24 cellular contexts compared by ENCODE assay signal in genomic region chr14:89965839-89966238, GRCh38. TPM values are rescaled to one million over a fixed set of nuclear protein-coding genes. Genes with fewer than 3 reads are reported as not detected.
DNase-seq lines count a peak whose midpoint lies in the region; ATAC-seq and TF ChIP-seq lines count a peak whose summit lies in the region.
"Had no signal": no experiment of that assay in that cellular context is flagged by ENCODE, and none has a peak within 500 bp of the region (broad histone marks: within the 10 kb centered on the region; RNA-seq: fewer than 3 reads in every experiment).

No MANE protein-coding gene starts in this region.

- no peak overlapping the region for H3K27ac ChIP-seq in IMR-90 (ENCODE audit: insufficient read depth, low read length)
- H3K27ac ChIP-seq in osteoblast (ENCODE audit: low read depth, low read length), result peak overlapping the region; percentile 31
- H3K27ac ChIP-seq in heart right ventricle, result no peak overlapping the region
- H3K27ac ChIP-seq: BLaER1 treated with 17β-estradiol and CSF1 and Interleukin-3, amounts not matched to agents 10 nM and 100 nM had no signal

- no peak overlapping the region for H3K14ac ChIP-seq in IMR-90 (replicated peaks; ENCODE audit: low read depth, low read length)

- H2AK9ac ChIP-seq in IMR-90 (replicated peaks; ENCODE audit: low read depth, low read length, poor library complexity), result no peak overlapping the region

- H3K79me2 ChIP-seq in osteoblast (ENCODE audit: insufficient read depth, low read length), result peaks cover 30% of the 10 kb centered on the region

- H2BK5ac ChIP-seq in IMR-90 (ENCODE audit: low read depth, low read length, poor library complexity, severe bottlenecking), result no peak overlapping the region

- dilution Hi-C loops in IMR-90 (cut with HindIII; ENCODE audit: low sequenced_read_pairs, unreplicated experiment), result no loop called here

- TF ChIP-seq CTCF in IMR-90 (conservative IDR thresholded peaks at IDR 0.05; ENCODE audit: low read depth, low read length) (no peak), osteoblast (IDR thresholded peaks at IDR 0.05; ENCODE audit: extremely low read depth, low read depth, low read length) (no peak), heart right ventricle (IDR thresholded peaks at IDR 0.05) (no peak)

- no peak for TF ChIP-seq RAD21 in IMR-90 (IDR thresholded peaks at IDR 0.05; ENCODE audit: low read length)

- H3K9me1 ChIP-seq in IMR-90 (ENCODE audit: insufficient read depth, low read length), result peaks cover 13% of the 10 kb centered on the region

- intact Hi-C loops in activated CD4-positive, alpha-beta T cell treated with anti-CD3 and anti-CD28 coated beads for 36 hours (cut with DNase I, micrococcal nuclease), result no loop called here
- intact Hi-C loops in IMR-90 (cut with micrococcal nuclease) (no loop called here), heart right ventricle (cut with DNase I) (no loop called here)
- intact Hi-C loops in activated T-helper 2 cell treated with anti-CD3 and anti-CD28 coated beads, Interferon-gamma antibody, Interleukin-2, Interleukin-4, amounts not matched to agents 10 μg/mL and 5 μg/mL and 100 μg/mL, durations not matched to agents 14 hours and 24 hours and 36 hours (cut with micrococcal nuclease), result no loop called here

- H4K5ac ChIP-seq in IMR-90 (ENCODE audit: low read depth, low read length), result no peak overlapping the region

- peaks cover 42% of the 10 kb centered on the region for H3K4me1 Mint-ChIP-seq in activated CD4-positive, alpha-beta T cell treated with anti-CD3 and anti-CD28 coated beads for 36 hours
- peaks cover 25% of the 10 kb centered on the region for H3K4me1 Mint-ChIP-seq in activated T-helper 2 cell treated with anti-CD3 and anti-CD28 coated beads, Interferon-gamma antibody, Interleukin-2, Interleukin-4, amounts not matched to agents 10 μg/mL and 5 μg/mL and 100 μg/mL, durations not matched to agents 14 hours and 24 hours and 36 hours (ENCODE audit: low read depth)

- H2AK5ac ChIP-seq in IMR-90 (ENCODE audit: low read depth, low read length), result no peak overlapping the region

- in situ Hi-C loops in IMR-90 (cut with MboI; ENCODE audit: low sequenced_read_pairs), result no loop called here

- no peak overlapping the region for H4K91ac ChIP-seq in IMR-90 (ENCODE audit: insufficient read depth, low read depth, low read length)

- no peak for ATAC-seq in activated CD4-positive, alpha-beta T cell treated with anti-CD3 and anti-CD28 coated beads for 36 hours
- peak; percentile 62; the same call in 1 of the 2 replicates for ATAC-seq in IMR-90 (ENCODE audit: low read depth)
- no peak for ATAC-seq in HG02678 (IDR thresholded peaks at IDR 0.05; ENCODE audit: unreplicated experiment)
- no peak for ATAC-seq in heart right ventricle
- ATAC-seq: HCT116 had no signal

- no peak overlapping the region for H4K8ac ChIP-seq in IMR-90 (ENCODE audit: low read depth in 2 of 2, low read length in 2 of 2)

- no peak overlapping the region for H3K9ac ChIP-seq in IMR-90 (ENCODE audit: low read depth, low read length)
- H3K9ac ChIP-seq: BLaER1 treated with 17β-estradiol and CSF1 and Interleukin-3, amounts not matched to agents 10 nM and 100 nM had no signal

- peaks cover 38 to 47% of the 10 kb centered on the region in 2 experiments for H3K79me1 ChIP-seq in IMR-90 (ENCODE audit: low read depth in 1 of 2, low read length in 2 of 2)

- DNase-seq in activated CD4-positive, alpha-beta T cell treated with anti-CD3 and anti-CD28 coated beads for 36 hours, result no peak
- DNase-seq in activated CD4-positive, alpha-beta T cell treated with anti-CD3 and anti-CD28 coated beads for 4 hours, result no peak
- DNase-seq in IMR-90 (peak; percentile 30), osteoblast (ENCODE audit: insufficient read length, low spot score, missing footprints) (peak; percentile 57), heart right ventricle (no peak)
- DNase-seq in activated T-helper 2 cell treated with anti-CD3 and anti-CD28 coated beads, Interferon-gamma antibody, Interleukin-2, Interleukin-4, amounts not matched to agents 10 μg/mL and 5 μg/mL and 100 μg/mL, durations not matched to agents 14 hours and 24 hours and 36 hours (ENCODE audit: low spot score), result no peak
- DNase-seq: 8988T; Calu3; CD4-positive, alpha-beta memory T cell; DMS153; GOT3; Karpas-422; MV-4-11; NCI-H1105 treated with DMSO at 0.1 percent for 48 hours; NCI-H2081 treated with DMSO at 0.1 percent for 48 hours; NCI-H2171 treated with DMSO at 0.1 percent for 48 hours; NCI-H446 treated with DMSO at 0.1 percent for 48 hours; NCI-H526 treated with DMSO at 0.1 percent for 48 hours; OCI-M1; Right ventricle myocardium superior had no signal

- H3K36me3 ChIP-seq in IMR-90 (ENCODE audit: control insufficient read depth, insufficient read depth, low read length), result peaks cover 27% of the 10 kb centered on the region
- H3K36me3 ChIP-seq in osteoblast (ENCODE audit: insufficient read depth, low read length), result peaks cover 49% of the 10 kb centered on the region
- peaks cover 0 to 77% (median 4%) of the 10 kb centered on the region in 9 donors for H3K36me3 ChIP-seq in heart right ventricle

- H3K9me3 Mint-ChIP-seq in activated CD4-positive, alpha-beta T cell treated with anti-CD3 and anti-CD28 coated beads for 36 hours (ENCODE audit: low read depth), result no peaks in the 10 kb centered on the region
- H3K9me3 Mint-ChIP-seq in activated T-helper 2 cell treated with anti-CD3 and anti-CD28 coated beads, Interferon-gamma antibody, Interleukin-2, Interleukin-4, amounts not matched to agents 10 μg/mL and 5 μg/mL and 100 μg/mL, durations not matched to agents 14 hours and 24 hours and 36 hours, result no peaks in the 10 kb centered on the region
- H3K9me3 Mint-ChIP-seq: CD4-positive, alpha-beta memory T cell; IgD-negative memory B cell had no signal

- no CpG with 5 or more reads among the region's 1 CpG for WGBS in IMR-90 (ENCODE audit: extremely low coverage in 2 of 2, insufficient read length in 1 of 2), 2 experiments
- WGBS in heart right ventricle, 2 donors, result 97% methylated on average over 1 of the region's 1 CpG

- peaks cover 5% of the 10 kb centered on the region; the same call in 1 of the 2 replicates for H4K20me1 ChIP-seq in IMR-90 (ENCODE audit: insufficient read depth, low read length)
- no peaks in the 10 kb centered on the region for H4K20me1 ChIP-seq in osteoblast (ENCODE audit: insufficient read depth, low read length)

- H3K27ac Mint-ChIP-seq in activated CD4-positive, alpha-beta T cell treated with anti-CD3 and anti-CD28 coated beads for 36 hours, result peak overlapping the region; percentile 37
- peak overlapping the region; percentile 52 for H3K27ac Mint-ChIP-seq in activated T-helper 2 cell treated with anti-CD3 and anti-CD28 coated beads, Interferon-gamma antibody, Interleukin-2, Interleukin-4, amounts not matched to agents 10 μg/mL and 5 μg/mL and 100 μg/mL, durations not matched to agents 14 hours and 24 hours and 36 hours
- H3K27ac Mint-ChIP-seq: CD4-positive, alpha-beta memory T cell had no signal

- H2BK15ac ChIP-seq in IMR-90 (ENCODE audit: low read depth, low read length), result no peak overlapping the region

- no TSS peak for BruUV-seq in IMR-90 (replicated peaks; lab: Mats Ljungman, UMichigan)

- H3K4me2 ChIP-seq in IMR-90 (ENCODE audit: low read depth, low read length) (no peak overlapping the region), osteoblast (ENCODE audit: insufficient read depth, low read length) (no peak overlapping the region)
- H3K4me2 ChIP-seq: BLaER1 treated with 17β-estradiol and CSF1 and Interleukin-3, amounts not matched to agents 10 nM and 100 nM had no signal

- H3K36me3 Mint-ChIP-seq in activated CD4-positive, alpha-beta T cell treated with anti-CD3 and anti-CD28 coated beads for 36 hours (ENCODE audit: low read depth), result peaks cover 76% of the 10 kb centered on the region
- H3K36me3 Mint-ChIP-seq in activated T-helper 2 cell treated with anti-CD3 and anti-CD28 coated beads, Interferon-gamma antibody, Interleukin-2, Interleukin-4, amounts not matched to agents 10 μg/mL and 5 μg/mL and 100 μg/mL, durations not matched to agents 14 hours and 24 hours and 36 hours (ENCODE audit: low read depth), result peaks cover 84% of the 10 kb centered on the region

- no peaks in the 10 kb centered on the region for H3K27me3 Mint-ChIP-seq in activated CD4-positive, alpha-beta T cell treated with anti-CD3 and anti-CD28 coated beads for 36 hours
- no peaks in the 10 kb centered on the region for H3K27me3 Mint-ChIP-seq in activated T-helper 2 cell treated with anti-CD3 and anti-CD28 coated beads, Interferon-gamma antibody, Interleukin-2, Interleukin-4, amounts not matched to agents 10 μg/mL and 5 μg/mL and 100 μg/mL, durations not matched to agents 14 hours and 24 hours and 36 hours (ENCODE audit: low read depth)
- H3K27me3 Mint-ChIP-seq: CD4-positive, alpha-beta memory T cell; IgD-negative memory B cell had no signal

- H3K23ac ChIP-seq in IMR-90 (ENCODE audit: low read depth, low read length), result no peak overlapping the region

- H3K18ac ChIP-seq in IMR-90 (ENCODE audit: low read depth, low read length), result no peak overlapping the region

- TF ChIP-seq POLR2A in IMR-90 (IDR thresholded peaks at IDR 0.05; ENCODE audit: low read depth, low read length), result no peak

- peaks cover 2% of the 10 kb centered on the region; the same call in 1 of the 2 replicates for H3K4me1 ChIP-seq in IMR-90 (ENCODE audit: control insufficient read depth, insufficient read depth, low read length)
- peaks cover 11% of the 10 kb centered on the region for H3K4me1 ChIP-seq in osteoblast (ENCODE audit: insufficient read depth, low read length)
- H3K4me1 ChIP-seq in heart right ventricle, result no peaks in the 10 kb centered on the region
- H3K4me1 ChIP-seq: BLaER1 treated with 17β-estradiol and CSF1 and Interleukin-3, amounts not matched to agents 10 nM and 100 nM had no signal

- H3K9me3 ChIP-seq in IMR-90 (ENCODE audit: control insufficient read depth, insufficient read depth, low read length), result no peaks in the 10 kb centered on the region
- no peaks in the 10 kb centered on the region for H3K9me3 ChIP-seq in osteoblast (ENCODE audit: low read depth, low read length)
- no peaks in the 10 kb centered on the region for H3K9me3 ChIP-seq in heart right ventricle
- H3K9me3 ChIP-seq: BLaER1 treated with 17β-estradiol and CSF1 and Interleukin-3, amounts not matched to agents 10 nM and 100 nM had no signal

- H3K56ac ChIP-seq in IMR-90 (ENCODE audit: extremely low read depth, insufficient read depth, low read length), result no peak overlapping the region

- no peak overlapping the region for H3K4ac ChIP-seq in IMR-90 (ENCODE audit: low read depth, low read length)

- H3K4me3 ChIP-seq in IMR-90 (ENCODE audit: insufficient read depth, low read depth, low read length) (no peak overlapping the region), osteoblast (ENCODE audit: insufficient read depth, low read length) (no peak overlapping the region), heart right ventricle (no peak overlapping the region)
- H3K4me3 ChIP-seq: BLaER1 treated with 17β-estradiol and CSF1 and Interleukin-3, amounts not matched to agents 10 nM and 100 nM had no signal

- no peak overlapping the region for H2BK20ac ChIP-seq in IMR-90 (ENCODE audit: low read depth, low read length)

- H2AFZ ChIP-seq in IMR-90 (replicated peaks; ENCODE audit: low read length, poor library complexity), result no peak overlapping the region
- no peak overlapping the region for H2AFZ ChIP-seq in osteoblast (ENCODE audit: low read length)

- no peaks in the 10 kb centered on the region for H3K27me3 ChIP-seq in IMR-90 (ENCODE audit: control insufficient read depth, insufficient read depth, low read length)
- no peaks in the 10 kb centered on the region for H3K27me3 ChIP-seq in osteoblast (ENCODE audit: insufficient read depth, low read length)
- H3K27me3 ChIP-seq in heart right ventricle, result no peaks in the 10 kb centered on the region
- H3K27me3 ChIP-seq: BLaER1 treated with 17β-estradiol and CSF1 and Interleukin-3, amounts not matched to agents 10 nM and 100 nM had no signal

- CTCF ChIA-PET in activated CD4-positive, alpha-beta T cell treated with anti-CD3 and anti-CD28 coated beads for 36 hours (lab: Charles Lee), result interaction anchor here (0.6 to 1.4 kb wide), 5 partner anchors 10 to 1469 kb away, joined by 3 to 4 read pairs (median 3); no protein-coding TSS in a partner anchor
- CTCF ChIA-PET in IMR-90 (lab: Yijun Ruan, JAX), result no interaction called here

- H2BK120ac ChIP-seq in IMR-90 (ENCODE audit: low read depth, low read length), result no peak overlapping the region

- POLR2A ChIA-PET in activated CD4-positive, alpha-beta T cell treated with anti-CD3 and anti-CD28 coated beads for 36 hours (lab: Charles Lee), result no interaction called here
- POLR2A ChIA-PET in IMR-90 (lab: Charles Lee; ENCODE audit: unreplicated experiment), result interaction anchor here (0.5 kb wide), 1 partner anchor 26 kb away, joined by 3 read pairs; no protein-coding TSS in a partner anchor

- no peak overlapping the region for H3K4me3 Mint-ChIP-seq in activated CD4-positive, alpha-beta T cell treated with anti-CD3 and anti-CD28 coated beads for 36 hours
- no peak overlapping the region for H3K4me3 Mint-ChIP-seq in activated T-helper 2 cell treated with anti-CD3 and anti-CD28 coated beads, Interferon-gamma antibody, Interleukin-2, Interleukin-4, amounts not matched to agents 10 μg/mL and 5 μg/mL and 100 μg/mL, durations not matched to agents 14 hours and 24 hours and 36 hours (ENCODE audit: low read depth)
- H3K4me3 Mint-ChIP-seq: CD4-positive, alpha-beta memory T cell; IgD-negative memory B cell had no signal

RNA-seq across cellular contexts. Expression of gene TDP1, which starts 10.1 kb away (rescaled TPM):
- 100 to 1,000 TPM; 101 to 108 TPM for total RNA-seq in activated CD4-positive, alpha-beta T cell treated with anti-CD3 and anti-CD28 coated beads for 36 hours
- total RNA-seq in IMR-90 (2012; rRNA removed) (39.2 and 53.1 TPM in 2 replicates), osteoblast (11.2 and 16.2 TPM in 2 replicates), heart right ventricle (1 to 10 TPM; 1.4 to 7.1 (median 3.6) TPM)
- polyA plus RNA-seq in IMR-90 (2012; rRNA removed) (21.6 and 23.3 TPM in 2 replicates), heart right ventricle (1 to 10 TPM in 1 of 2 donors, under 1 TPM in 1; 0.80 to 3.1 TPM)
- 9.7 and 13.0 TPM in 2 replicates for polyA plus RNA-seq in IMR-90 (2012; cell fraction: cytosol; rRNA removed)
- polyA plus RNA-seq in IMR-90 (2012; cell fraction: nucleus; rRNA removed; ENCODE audit: low replicate concordance), result 7.1 and 28.5 TPM in 2 replicates
- total RNA-seq in activated T-helper 2 cell treated with anti-CD3 and anti-CD28 coated beads, Interferon-gamma antibody, Interleukin-2, Interleukin-4, amounts not matched to agents 10 μg/mL and 5 μg/mL and 100 μg/mL, durations not matched to agents 14 hours and 24 hours and 36 hours, result 95.6 and 97.5 TPM in 2 replicates

RNA-seq across cellular contexts. Expression of gene EFCAB11, which starts 11.3 kb away (rescaled TPM):
- total RNA-seq in activated CD4-positive, alpha-beta T cell treated with anti-CD3 and anti-CD28 coated beads for 36 hours, result 1 to 10 TPM; 4.8 to 6.3 TPM
- total RNA-seq in IMR-90 (2012; rRNA removed) (2.2 and 6.1 TPM in 2 replicates), osteoblast (6.9 and 8.0 TPM in 2 replicates), heart right ventricle (1 to 10 TPM; 2.4 to 6.7 (median 3.6) TPM)
- polyA plus RNA-seq in IMR-90 (2012; rRNA removed) (4.9 and 5.3 TPM in 2 replicates), heart right ventricle (1 to 10 TPM in 1 of 2 donors, under 1 TPM in 1; 0.95 to 2.9 TPM)
- polyA plus RNA-seq in IMR-90 (2012; cell fraction: cytosol; rRNA removed), result 0.58 and 1.8 TPM in 2 replicates
- 0.21 and 1.6 TPM in 2 replicates for polyA plus RNA-seq in IMR-90 (2012; cell fraction: nucleus; rRNA removed; ENCODE audit: low replicate concordance)
- 7.1 and 9.0 TPM in 2 replicates for total RNA-seq in activated T-helper 2 cell treated with anti-CD3 and anti-CD28 coated beads, Interferon-gamma antibody, Interleukin-2, Interleukin-4, amounts not matched to agents 10 μg/mL and 5 μg/mL and 100 μg/mL, durations not matched to agents 14 hours and 24 hours and 36 hours

Comparison
In these comparisons a context has a peak if more than half of its experiments do, and no peak if none do; other contexts are left out.
1. DNase-seq: peak in IMR-90 (single experiment) and osteoblast (single experiment); none in activated CD4-positive, alpha-beta T cell treated with anti-CD3 and anti-CD28 coated beads for 36 hours (single experiment), activated CD4-positive, alpha-beta T cell treated with anti-CD3 and anti-CD28 coated beads for 4 hours (0 of 2), activated T-helper 2 cell treated with anti-CD3 and anti-CD28 coated beads, Interferon-gamma antibody, Interleukin-2, Interleukin-4, amounts not matched to agents 10 μg/mL and 5 μg/mL and 100 μg/mL, durations not matched to agents 14 hours and 24 hours and 36 hours (single experiment) and heart right ventricle (0 of 2).